16 cellular contexts compared by ENCODE assay signal in genomic region chr6:75458895-75459294, GRCh38. TPM values are rescaled to one million over a fixed set of nuclear protein-coding genes. Genes with fewer than 3 reads are reported as not detected.
DNase-seq lines count a peak whose midpoint lies in the region; ATAC-seq and TF ChIP-seq lines count a peak whose summit lies in the region.
"Had no signal": no experiment of that assay in that cellular context is flagged by ENCODE, and none has a peak within 500 bp of the region (broad histone marks: within the 10 kb centered on the region; RNA-seq: fewer than 3 reads in every experiment).

No MANE protein-coding gene starts in this region.

- no peaks in the 10 kb centered on the region for H3K27me3 Mint-ChIP-seq in progenitor cell of endocrine pancreas
- H3K27me3 Mint-ChIP-seq: memory B cell had no signal

- no peaks in the 10 kb centered on the region for H3K9me3 ChIP-seq in breast epithelium
- H3K9me3 ChIP-seq in heart right ventricle, result no peaks in the 10 kb centered on the region
- H3K9me3 ChIP-seq: upper lobe of right lung had no signal

- H3K27ac Mint-ChIP-seq in progenitor cell of endocrine pancreas, result no peak overlapping the region
- H3K27ac Mint-ChIP-seq: memory B cell had no signal

- in situ Hi-C loops in Caki2 (cut with HindIII; ENCODE audit: low pct_unique_long_range_greater_than_20kb, low sequenced_read_pairs), result no loop called here

- intact Hi-C loops in breast epithelium (cut with DNase I; ENCODE audit: low total_unique reads) (no loop called here), heart right ventricle (cut with DNase I) (no loop called here)

- peak; percentile 54 for DNase-seq in Caki2 (ENCODE audit: low read depth)
- peak in 1 of 2 donors; percentile 65 for DNase-seq in breast epithelium (ENCODE audit: low spot score in 2 of 2)
- DNase-seq in heart right ventricle, result no peak
- peak; percentile 76 for DNase-seq in skeletal muscle cell (ENCODE audit: low read depth)
- DNase-seq in activated CD4-positive, alpha-beta T cell treated with anti-CD3 and anti-CD28 coated beads, Interleukin-2, amount 50 U/mL, for 48 hours, result no peak
- no peak for DNase-seq in GM03348 (ENCODE audit: low spot score)
- DNase-seq in progenitor cell of endocrine pancreas (ENCODE audit: low spot score, unreplicated experiment), result no peak
- DNase-seq in GOT3 (lab: John Stamatoyannopoulos, UW), result no peak
- DNase-seq: activated effector memory CD4-positive, alpha-beta T cell treated with Interleukin-2 at 50 U/mL for 16 hours; DMS79 treated with DMSO at 0.1 percent for 48 hours; NCI-H187; NCI-H774; stimulated activated CD8-positive, alpha-beta memory T cell treated with anti-CD3 and anti-CD28 coated beads, Interleukin-4, amount 100 ng/mL, for 48 hours; upper lobe of right lung had no signal

- no peak for TF ChIP-seq POLR2A in breast epithelium (IDR thresholded peaks at IDR 0.05)

- H3K9me3 Mint-ChIP-seq in progenitor cell of endocrine pancreas (ENCODE audit: low read depth), result no peaks in the 10 kb centered on the region
- H3K9me3 Mint-ChIP-seq: memory B cell had no signal

- H3K4me1 Mint-ChIP-seq in progenitor cell of endocrine pancreas (ENCODE audit: low read depth), result no peaks in the 10 kb centered on the region
- H3K4me1 Mint-ChIP-seq: memory B cell had no signal

- ATAC-seq in heart right ventricle, result peak in 7 of 8 donors; percentile 53 to 93 (median 74)
- ATAC-seq: GM12878, upper lobe of right lung had no signal

- H3K4me3 ChIP-seq in breast epithelium, result no peak overlapping the region
- H3K4me3 ChIP-seq in heart right ventricle, result no peak overlapping the region
- no peak overlapping the region for H3K4me3 ChIP-seq in skeletal muscle cell (ENCODE audit: low read depth, low read length)
- H3K4me3 ChIP-seq: GM12878, upper lobe of right lung had no signal

- WGBS in heart right ventricle, 2 donors, result 50 to 54% methylated on average over 4 of the region's 4 CpGs

- H3K27ac ChIP-seq in breast epithelium (peak overlapping the region; percentile 33 to 66), heart right ventricle (peak overlapping the region in 8 of 10 donors; percentile 24 to 72 (median 64))
- H3K27ac ChIP-seq: upper lobe of right lung had no signal

- H3K4me3 Mint-ChIP-seq in progenitor cell of endocrine pancreas (ENCODE audit: low read depth), result no peak overlapping the region
- H3K4me3 Mint-ChIP-seq: memory B cell had no signal

- H3K27me3 ChIP-seq in breast epithelium, result no peaks in the 10 kb centered on the region
- H3K27me3 ChIP-seq in heart right ventricle, result no peaks in the 10 kb centered on the region
- H3K27me3 ChIP-seq: upper lobe of right lung had no signal

- H3K36me3 ChIP-seq in breast epithelium, result no peaks in the 10 kb centered on the region
- H3K36me3 ChIP-seq in heart right ventricle, result peaks cover 0 to 1% (median 0%) of the 10 kb centered on the region in 9 donors
- H3K36me3 ChIP-seq: upper lobe of right lung had no signal

- no peak for TF ChIP-seq CTCF in breast epithelium (IDR thresholded peaks at IDR 0.05)
- TF ChIP-seq CTCF in heart right ventricle (IDR thresholded peaks at IDR 0.05), result no peak
- no peak for TF ChIP-seq CTCF in progenitor cell of endocrine pancreas (IDR thresholded peaks at IDR 0.05; ENCODE audit: unreplicated experiment)

- no peaks in the 10 kb centered on the region for H3K4me1 ChIP-seq in breast epithelium
- H3K4me1 ChIP-seq in heart right ventricle, result peaks cover 4 to 88% (median 63%) of the 10 kb centered on the region in 9 donors

- H3K36me3 Mint-ChIP-seq in progenitor cell of endocrine pancreas (ENCODE audit: insufficient read depth), result no peaks in the 10 kb centered on the region
- H3K36me3 Mint-ChIP-seq: memory B cell had no signal

RNA-seq across cellular contexts. Expression of gene FILIP1, which starts 34.7 kb away (rescaled TPM):
- 0.10 TPM in 1 of 2 replicates, not detected in the other for total RNA-seq in Caki2 (2014; rRNA removed; shearing (Covaris generic); ENCODE audit: low replicate concordance)
- total RNA-seq in breast epithelium, result 1 to 10 TPM; 2.9 to 4.3 (median 4.3) TPM
- total RNA-seq in heart right ventricle, result 100 to 1,000 TPM; 112 to 269 (median 205) TPM
- polyA plus RNA-seq in heart right ventricle, result 10 to 100 TPM; 16.8 to 73.2 TPM
- 0.31 and 0.73 TPM in 2 replicates for total RNA-seq in progenitor cell of endocrine pancreas

Comparison
In these comparisons a context has a peak if more than half of its experiments do, and no peak if none do; other contexts are left out.
1. DNase-seq: peak in Caki2 (single experiment) and skeletal muscle cell (single experiment); none in heart right ventricle (0 of 2), activated CD4-positive, alpha-beta T cell treated with anti-CD3 and anti-CD28 coated beads, Interleukin-2, amount 50 U/mL, for 48 hours (0 of 2), GM03348 (single experiment), progenitor cell of endocrine pancreas (single experiment) and GOT3 (single experiment).
2. RNA of gene FILIP1, which starts 34.7 kb away (total RNA-seq): 112 to 269 TPM in heart right ventricle; 2.9 to 4.3 TPM in breast epithelium, 0.31 to 0.73 TPM in progenitor cell of endocrine pancreas and 0.10 TPM in Caki2; every median in the first group is over 10 times any median in the second.